ENCODE assay signal across 2 cellular contexts in the genomic region with DNA sequence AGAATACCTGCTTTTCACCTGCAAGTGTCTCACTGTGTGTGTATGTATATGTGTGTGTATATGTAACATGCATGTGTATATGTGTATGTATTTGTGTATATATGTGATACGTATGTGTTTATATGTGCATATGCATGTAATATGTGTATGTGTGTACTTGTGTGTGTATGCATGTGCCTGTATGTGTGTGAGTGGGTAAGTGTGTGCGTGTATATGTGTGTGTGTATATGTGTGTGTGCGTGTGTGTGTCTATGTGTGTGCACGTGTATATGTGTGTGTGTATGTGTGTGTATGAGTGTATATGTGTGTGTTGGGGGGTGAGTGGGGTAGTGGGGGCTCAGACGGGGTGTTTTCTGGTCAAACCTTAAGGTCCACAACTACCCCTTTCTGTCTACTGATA.
TF ChIP-seq lines count a peak whose summit lies in the region.

No MANE protein-coding gene starts in this region.

TF ChIP-seq in GM12891, 5 proteins besides CTCF, POLR2A, EP300 and RAD21:
- no peak for TF ChIP-seq POLR2AphosphoS5 (IDR thresholded peaks at IDR 0.05; ENCODE audit: low read depth, low read length)
- no peak for TF ChIP-seq PAX5 (IDR thresholded peaks at IDR 0.05; ENCODE audit: insufficient read depth, low read length, severe bottlenecking)
- no peak for TF ChIP-seq TAF1 (IDR thresholded peaks at IDR 0.05; ENCODE audit: low read depth, low read length)
- TF ChIP-seq POU2F2 (IDR thresholded peaks at IDR 0.05; ENCODE audit: low read depth, low read length): no peak
- TF ChIP-seq SPI1 (IDR thresholded peaks at IDR 0.05; ENCODE audit: low read depth, low read length): no peak

TF ChIP-seq in IMR-90, 13 proteins besides CTCF, POLR2A, EP300 and RAD21:
- TF ChIP-seq NFE2L2 (IDR thresholded peaks at IDR 0.05; ENCODE audit: low read depth, low read length) (no peak), SMC3 (IDR thresholded peaks at IDR 0.05; ENCODE audit: low read depth, low read length) (no peak), MAZ (IDR thresholded peaks at IDR 0.05; ENCODE audit: borderline replicate concordance, low read depth, low read length) (no peak), CEBPB (IDR thresholded peaks at IDR 0.05; ENCODE audit: low read depth, low read length) (no peak), CHD1 (IDR thresholded peaks at IDR 0.05; ENCODE audit: low read depth, low read length) (no peak), FOS (IDR thresholded peaks at IDR 0.05; ENCODE audit: low read depth, low read length) (no peak), ELK1 (IDR thresholded peaks at IDR 0.05; ENCODE audit: borderline replicate concordance, low read depth, low read length) (no peak), RCOR1 (IDR thresholded peaks at IDR 0.05; ENCODE audit: insufficient replicate concordance, low read length) (no peak), MXI1 (IDR thresholded peaks at IDR 0.05; ENCODE audit: borderline replicate concordance, low read depth, low read length) (no peak), BHLHE40 (IDR thresholded peaks at IDR 0.05; ENCODE audit: low read depth, low read length) (no peak), RFX5 (IDR thresholded peaks at IDR 0.05; ENCODE audit: low read depth, low read length) (no peak), MAFK (IDR thresholded peaks at IDR 0.05; ENCODE audit: low read depth, low read length) (no peak)
- TF ChIP-seq, protein P1, sequence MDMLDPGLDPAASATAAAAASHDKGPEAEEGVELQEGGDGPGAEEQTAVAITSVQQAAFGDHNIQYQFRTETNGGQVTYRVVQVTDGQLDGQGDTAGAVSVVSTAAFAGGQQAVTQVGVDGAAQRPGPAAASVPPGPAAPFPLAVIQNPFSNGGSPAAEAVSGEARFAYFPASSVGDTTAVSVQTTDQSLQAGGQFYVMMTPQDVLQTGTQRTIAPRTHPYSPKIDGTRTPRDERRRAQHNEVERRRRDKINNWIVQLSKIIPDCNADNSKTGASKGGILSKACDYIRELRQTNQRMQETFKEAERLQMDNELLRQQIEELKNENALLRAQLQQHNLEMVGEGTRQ (IDR thresholded peaks at IDR 0.05; ENCODE audit: low read depth, low read length): no peak
